1 cellular context compared by ENCODE assay signal in the genomic region with DNA sequence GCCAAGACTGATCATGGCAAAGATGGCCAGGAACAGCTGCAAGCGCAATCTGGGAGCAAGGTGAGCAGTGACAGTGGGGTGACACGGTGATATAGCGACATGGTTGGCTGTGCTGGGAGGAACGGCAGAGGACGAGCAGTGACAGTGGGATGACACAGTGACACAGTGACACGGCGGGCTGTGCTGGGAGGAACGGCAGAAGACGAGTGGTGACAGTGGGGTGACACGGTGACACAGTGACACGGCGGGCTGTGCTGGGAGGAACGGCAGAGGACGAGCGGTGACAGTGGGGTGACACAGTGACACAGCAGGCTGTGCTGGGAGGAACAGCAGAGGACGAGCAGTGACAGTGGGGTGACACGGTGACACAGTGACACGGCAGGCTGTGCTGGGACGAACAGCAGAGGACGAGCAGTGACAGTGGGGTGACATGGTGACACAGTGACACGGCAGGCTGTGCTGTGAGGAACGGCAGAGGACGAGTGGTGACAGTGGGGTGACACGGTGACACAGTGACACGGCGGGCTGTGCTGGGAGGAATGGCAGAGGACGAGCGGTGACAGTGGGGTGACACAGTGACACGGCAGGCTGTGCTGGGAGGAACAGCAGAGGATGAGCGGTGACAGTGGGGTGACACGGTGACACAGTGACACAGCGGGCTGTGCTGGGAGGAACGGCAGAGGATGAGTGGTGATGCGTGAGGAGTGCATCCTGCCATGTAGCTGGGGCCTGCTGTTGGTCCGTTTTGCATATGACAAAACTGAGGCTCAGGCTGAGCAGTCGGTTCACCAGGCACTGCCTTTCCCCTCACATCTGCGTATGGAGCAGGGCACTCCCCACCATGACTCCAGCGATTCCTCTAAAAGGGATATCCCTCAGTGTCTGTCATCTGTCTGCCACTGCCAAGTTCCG.
TF ChIP-seq lines count a peak whose summit lies in the region.

No MANE protein-coding gene starts in this region.

TF ChIP-seq in IMR-90, 13 proteins besides CTCF, POLR2A, EP300 and RAD21:
- TF ChIP-seq MAZ (IDR thresholded peaks at IDR 0.05; ENCODE audit: borderline replicate concordance, low read depth, low read length) = no peak
- no peak for TF ChIP-seq RFX5 (IDR thresholded peaks at IDR 0.05; ENCODE audit: low read depth, low read length)
- TF ChIP-seq, protein P1, sequence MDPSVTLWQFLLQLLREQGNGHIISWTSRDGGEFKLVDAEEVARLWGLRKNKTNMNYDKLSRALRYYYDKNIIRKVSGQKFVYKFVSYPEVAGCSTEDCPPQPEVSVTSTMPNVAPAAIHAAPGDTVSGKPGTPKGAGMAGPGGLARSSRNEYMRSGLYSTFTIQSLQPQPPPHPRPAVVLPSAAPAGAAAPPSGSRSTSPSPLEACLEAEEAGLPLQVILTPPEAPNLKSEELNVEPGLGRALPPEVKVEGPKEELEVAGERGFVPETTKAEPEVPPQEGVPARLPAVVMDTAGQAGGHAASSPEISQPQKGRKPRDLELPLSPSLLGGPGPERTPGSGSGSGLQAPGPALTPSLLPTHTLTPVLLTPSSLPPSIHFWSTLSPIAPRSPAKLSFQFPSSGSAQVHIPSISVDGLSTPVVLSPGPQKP (IDR thresholded peaks at IDR 0.05; ENCODE audit: borderline replicate concordance, low read depth, low read length) = no peak
- no peak for TF ChIP-seq MAFK (IDR thresholded peaks at IDR 0.05; ENCODE audit: low read depth, low read length)
- no peak for TF ChIP-seq CEBPB (IDR thresholded peaks at IDR 0.05; ENCODE audit: low read depth, low read length)
- TF ChIP-seq RCOR1 (IDR thresholded peaks at IDR 0.05; ENCODE audit: insufficient replicate concordance, low read length) = no peak
- TF ChIP-seq CHD1 (IDR thresholded peaks at IDR 0.05; ENCODE audit: low read depth, low read length) = no peak
- TF ChIP-seq SMC3 (IDR thresholded peaks at IDR 0.05; ENCODE audit: low read depth, low read length) = no peak
- no peak for TF ChIP-seq NFE2L2 (IDR thresholded peaks at IDR 0.05; ENCODE audit: low read depth, low read length)
- TF ChIP-seq MXI1 (IDR thresholded peaks at IDR 0.05; ENCODE audit: borderline replicate concordance, low read depth, low read length) = no peak
- TF ChIP-seq, protein P2, sequence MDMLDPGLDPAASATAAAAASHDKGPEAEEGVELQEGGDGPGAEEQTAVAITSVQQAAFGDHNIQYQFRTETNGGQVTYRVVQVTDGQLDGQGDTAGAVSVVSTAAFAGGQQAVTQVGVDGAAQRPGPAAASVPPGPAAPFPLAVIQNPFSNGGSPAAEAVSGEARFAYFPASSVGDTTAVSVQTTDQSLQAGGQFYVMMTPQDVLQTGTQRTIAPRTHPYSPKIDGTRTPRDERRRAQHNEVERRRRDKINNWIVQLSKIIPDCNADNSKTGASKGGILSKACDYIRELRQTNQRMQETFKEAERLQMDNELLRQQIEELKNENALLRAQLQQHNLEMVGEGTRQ (IDR thresholded peaks at IDR 0.05; ENCODE audit: low read depth, low read length) = no peak
- TF ChIP-seq FOS (IDR thresholded peaks at IDR 0.05; ENCODE audit: low read depth, low read length) = no peak
- TF ChIP-seq BHLHE40 (IDR thresholded peaks at IDR 0.05; ENCODE audit: low read depth, low read length) = no peak
